Comparison of ENCODE assay signal across 11 cellular contexts in genomic region chr3:152235709-152236298, GRCh38. TPM values are rescaled to one million over a fixed set of nuclear protein-coding genes. Genes with fewer than 3 reads are reported as not detected.
DNase-seq lines count a peak whose midpoint lies in the region; FAIRE-seq and TF ChIP-seq lines count a peak whose summit lies in the region.
"Had no signal": no experiment of that assay in that cellular context is flagged by ENCODE, and none has a peak within 500 bp of the region (broad histone marks: within the 10 kb centered on the region; RNA-seq: fewer than 3 reads in every experiment).

No MANE protein-coding gene starts in this region.

- H3F3A ChIP-seq in Loucy (ENCODE audit: low read depth) (no peaks in the 10 kb centered on the region), neural progenitor cell (ENCODE audit: low read depth) (no peaks in the 10 kb centered on the region)

- H3K4me3 Mint-ChIP-seq in activated CD4-positive, alpha-beta memory T cell treated with anti-CD3 and anti-CD28 coated beads for 36 hours = no peak overlapping the region
- H3K4me3 Mint-ChIP-seq in activated CD4-positive, alpha-beta memory T cell treated with anti-CD3 and anti-CD28 coated beads, Interleukin-2, amount 10 ng/mL, durations not matched to agents 7 days and 5 days = no peak overlapping the region
- H3K4me3 Mint-ChIP-seq in astrocyte (ENCODE audit: unreplicated experiment) (no peak overlapping the region), neural progenitor cell (no peak overlapping the region)

- H3K4me2 ChIP-seq in Loucy (ENCODE audit: low read depth, low read length, poor library complexity, severe bottlenecking) (no peak overlapping the region), astrocyte (ENCODE audit: low read length) (peak overlapping the region; percentile 4), neural progenitor cell (no peak overlapping the region), Karpas-422 (ENCODE audit: low read depth, low read length, poor library complexity, severe bottlenecking) (no peak overlapping the region)

- intact Hi-C loops in activated CD4-positive, alpha-beta memory T cell treated with anti-CD3 and anti-CD28 coated beads for 36 hours (cut with micrococcal nuclease) = no loop called here

- H4K20me1 ChIP-seq in Loucy (ENCODE audit: insufficient read depth, low read length, poor library complexity, severe bottlenecking) = no peaks in the 10 kb centered on the region
- no peaks in the 10 kb centered on the region for H4K20me1 ChIP-seq in astrocyte (ENCODE audit: insufficient read depth, low read length)
- no peaks in the 10 kb centered on the region for H4K20me1 ChIP-seq in neural progenitor cell (ENCODE audit: low read depth)
- H4K20me1 ChIP-seq in Karpas-422 (ENCODE audit: insufficient read depth, low read depth, low read length) = no peaks in the 10 kb centered on the region

- TF ChIP-seq CTCF in Loucy (conservative IDR thresholded peaks at IDR 0.05; ENCODE audit: low read length) (no peak), astrocyte (IDR thresholded peaks at IDR 0.05; ENCODE audit: insufficient read depth, low read depth, low read length) (no peak), neural progenitor cell (IDR thresholded peaks at IDR 0.05) (no peak)

- H3K4me1 Mint-ChIP-seq in activated CD4-positive, alpha-beta memory T cell treated with anti-CD3 and anti-CD28 coated beads for 36 hours (ENCODE audit: low read depth) = peaks cover 78% of the 10 kb centered on the region
- peaks cover 50% of the 10 kb centered on the region for H3K4me1 Mint-ChIP-seq in activated CD4-positive, alpha-beta memory T cell treated with anti-CD3 and anti-CD28 coated beads, Interleukin-2, amount 10 ng/mL, durations not matched to agents 7 days and 5 days
- peaks cover 17% of the 10 kb centered on the region for H3K4me1 Mint-ChIP-seq in astrocyte (ENCODE audit: low read depth, unreplicated experiment)
- H3K4me1 Mint-ChIP-seq in neural progenitor cell = peaks cover 12% of the 10 kb centered on the region

- peak overlapping the region; percentile 69; the same call in 1 of the 2 replicates for H2AFZ ChIP-seq in Loucy (ENCODE audit: low read length)
- H2AFZ ChIP-seq in astrocyte (ENCODE audit: low read depth, low read length) = no peak overlapping the region
- no peak overlapping the region for H2AFZ ChIP-seq in neural progenitor cell (replicated peaks)
- no peak overlapping the region for H2AFZ ChIP-seq in Karpas-422 (ENCODE audit: low read length)
- H2AFZ ChIP-seq: parathyroid adenoma had no signal

- no peaks in the 10 kb centered on the region for H3K27me3 ChIP-seq in Loucy (ENCODE audit: insufficient read depth, low read length, poor library complexity, severe bottlenecking)
- no peaks in the 10 kb centered on the region for H3K27me3 ChIP-seq in astrocyte (ENCODE audit: insufficient read depth, low read length)
- H3K27me3 ChIP-seq in neural progenitor cell = no peaks in the 10 kb centered on the region
- H3K27me3 ChIP-seq in Karpas-422 (ENCODE audit: low read length) = no peaks in the 10 kb centered on the region
- H3K27me3 ChIP-seq: heart right ventricle had no signal

- H3K9me2 ChIP-seq in Loucy (replicated peaks; ENCODE audit: low read depth, low read length) = no peaks in the 10 kb centered on the region
- H3K9me2 ChIP-seq in Karpas-422 (replicated peaks; ENCODE audit: insufficient read depth, low read length) = no peaks in the 10 kb centered on the region

- H3K36me3 Mint-ChIP-seq in activated CD4-positive, alpha-beta memory T cell treated with anti-CD3 and anti-CD28 coated beads for 36 hours = peaks cover 4% of the 10 kb centered on the region
- peaks cover 11% of the 10 kb centered on the region for H3K36me3 Mint-ChIP-seq in activated CD4-positive, alpha-beta memory T cell treated with anti-CD3 and anti-CD28 coated beads, Interleukin-2, amount 10 ng/mL, durations not matched to agents 7 days and 5 days (ENCODE audit: low read depth)
- H3K36me3 Mint-ChIP-seq in astrocyte (ENCODE audit: low read depth, unreplicated experiment) = peaks cover 3% of the 10 kb centered on the region
- H3K36me3 Mint-ChIP-seq in neural progenitor cell = no peaks in the 10 kb centered on the region

- no peak overlapping the region for H3K9ac ChIP-seq in Loucy (ENCODE audit: low read depth, low read length, poor library complexity, severe bottlenecking)
- H3K9ac ChIP-seq in astrocyte (ENCODE audit: low read length) = no peak overlapping the region
- H3K9ac ChIP-seq in neural progenitor cell = no peak overlapping the region
- no peak overlapping the region for H3K9ac ChIP-seq in Karpas-422 (ENCODE audit: low read length)
- H3K9ac ChIP-seq: parathyroid adenoma had no signal

- H3K27me3 Mint-ChIP-seq in activated CD4-positive, alpha-beta memory T cell treated with anti-CD3 and anti-CD28 coated beads for 36 hours = no peaks in the 10 kb centered on the region
- H3K27me3 Mint-ChIP-seq in activated CD4-positive, alpha-beta memory T cell treated with anti-CD3 and anti-CD28 coated beads, Interleukin-2, amount 10 ng/mL, durations not matched to agents 7 days and 5 days = no peaks in the 10 kb centered on the region
- no peaks in the 10 kb centered on the region for H3K27me3 Mint-ChIP-seq in astrocyte (ENCODE audit: low read depth, unreplicated experiment)
- H3K27me3 Mint-ChIP-seq in neural progenitor cell (ENCODE audit: insufficient read depth, low read depth) = peaks cover 2% of the 10 kb centered on the region

- H3K27ac ChIP-seq in astrocyte (ENCODE audit: low read depth, low read length) (no peak overlapping the region), neural progenitor cell (no peak overlapping the region), Karpas-422 (ENCODE audit: low read length) (no peak overlapping the region)
- H3K27ac ChIP-seq: heart right ventricle, parathyroid adenoma had no signal

- H3K79me2 ChIP-seq in Loucy (ENCODE audit: insufficient read depth, low read length) (no peaks in the 10 kb centered on the region), astrocyte (ENCODE audit: insufficient read depth, low read length) (no peaks in the 10 kb centered on the region), neural progenitor cell (ENCODE audit: low read depth) (no peaks in the 10 kb centered on the region), Karpas-422 (ENCODE audit: low read length) (no peaks in the 10 kb centered on the region)
- H3K79me2 ChIP-seq: parathyroid adenoma had no signal

- CTCF ChIA-PET in activated CD4-positive, alpha-beta memory T cell treated with anti-CD3 and anti-CD28 coated beads for 36 hours (lab: Charles Lee) = interaction anchor here (0.5 to 1.6 kb wide), 2 partner anchors 34 to 208 kb away, joined by 3 read pairs; no protein-coding TSS in a partner anchor
- CTCF ChIA-PET in activated CD4-positive, alpha-beta memory T cell treated with anti-CD3 and anti-CD28 coated beads, Interleukin-2, amount 10 ng/mL, durations not matched to agents 7 days and 5 days (lab: Charles Lee) = interaction anchor here (0.5 kb wide), 1 partner anchor 172 kb away, joined by 4 read pairs; no protein-coding TSS in a partner anchor

- H3K9me3 Mint-ChIP-seq in activated CD4-positive, alpha-beta memory T cell treated with anti-CD3 and anti-CD28 coated beads for 36 hours = peaks cover 5% of the 10 kb centered on the region
- H3K9me3 Mint-ChIP-seq in activated CD4-positive, alpha-beta memory T cell treated with anti-CD3 and anti-CD28 coated beads, Interleukin-2, amount 10 ng/mL, durations not matched to agents 7 days and 5 days = peaks cover 3% of the 10 kb centered on the region
- H3K9me3 Mint-ChIP-seq in astrocyte (ENCODE audit: unreplicated experiment) = peaks cover 3% of the 10 kb centered on the region
- peaks cover 3% of the 10 kb centered on the region for H3K9me3 Mint-ChIP-seq in neural progenitor cell

- no peak for FAIRE-seq in astrocyte (lab: Jason Lieb, UNC)

- peak overlapping the region; percentile 65 for H3K27ac Mint-ChIP-seq in activated CD4-positive, alpha-beta memory T cell treated with anti-CD3 and anti-CD28 coated beads for 36 hours
- no peak overlapping the region for H3K27ac Mint-ChIP-seq in activated CD4-positive, alpha-beta memory T cell treated with anti-CD3 and anti-CD28 coated beads, Interleukin-2, amount 10 ng/mL, durations not matched to agents 7 days and 5 days
- peak overlapping the region; percentile 56 for H3K27ac Mint-ChIP-seq in astrocyte (ENCODE audit: unreplicated experiment)
- peak overlapping the region; percentile 4 for H3K27ac Mint-ChIP-seq in neural progenitor cell

- no peaks in the 10 kb centered on the region for H3K36me3 ChIP-seq in Loucy (ENCODE audit: insufficient read depth, low read length)
- H3K36me3 ChIP-seq in astrocyte (ENCODE audit: insufficient read depth, low read length) = no peaks in the 10 kb centered on the region
- no peaks in the 10 kb centered on the region for H3K36me3 ChIP-seq in neural progenitor cell
- H3K36me3 ChIP-seq in Karpas-422 (ENCODE audit: insufficient read depth, low read length) = no peaks in the 10 kb centered on the region
- H3K36me3 ChIP-seq: heart right ventricle had no signal

- DNase-seq in activated CD4-positive, alpha-beta memory T cell treated with anti-CD3 and anti-CD28 coated beads for 36 hours = no peak
- no peak for DNase-seq in activated CD4-positive, alpha-beta memory T cell treated with anti-CD3 and anti-CD28 coated beads, Interleukin-2, amount 10 ng/mL, durations not matched to agents 7 days and 5 days
- DNase-seq in astrocyte (ENCODE audit: low read depth) = peak; percentile 32
- DNase-seq in neural progenitor cell (ENCODE audit: low spot score) = no peak
- DNase-seq in Karpas-422 = no peak
- no peak for DNase-seq in GM19240 (ENCODE audit: insufficient read length, low spot score)
- DNase-seq in DMS114 treated with DMSO at 0.1 percent for 48 hours (lab: John Stamatoyannopoulos, UW; ENCODE audit: unreplicated experiment) = no peak
- DNase-seq: heart right ventricle, T-helper 2 cell had no signal

- no peak overlapping the region for H3K4me3 ChIP-seq in Loucy (ENCODE audit: low read length, poor library complexity, severe bottlenecking)
- no peak overlapping the region for H3K4me3 ChIP-seq in astrocyte (ENCODE audit: insufficient read depth, low read depth, low read length)
- H3K4me3 ChIP-seq in neural progenitor cell = no peak overlapping the region
- H3K4me3 ChIP-seq in Karpas-422 (ENCODE audit: low read length) = no peak overlapping the region
- H3K4me3 ChIP-seq: heart right ventricle had no signal

- H3K4me1 ChIP-seq in Loucy (ENCODE audit: insufficient read depth, low read length, poor library complexity, severe bottlenecking) = peaks cover 32% of the 10 kb centered on the region
- H3K4me1 ChIP-seq in astrocyte (ENCODE audit: insufficient read depth, low read length) = peaks cover 2% of the 10 kb centered on the region
- H3K4me1 ChIP-seq in neural progenitor cell = no peaks in the 10 kb centered on the region
- no peaks in the 10 kb centered on the region for H3K4me1 ChIP-seq in Karpas-422 (ENCODE audit: low read length)
- H3K4me1 ChIP-seq: parathyroid adenoma had no signal

- POLR2A ChIA-PET in activated CD4-positive, alpha-beta memory T cell treated with anti-CD3 and anti-CD28 coated beads for 36 hours (lab: Charles Lee) = no interaction called here
- POLR2A ChIA-PET in activated CD4-positive, alpha-beta memory T cell treated with anti-CD3 and anti-CD28 coated beads, Interleukin-2, amount 10 ng/mL, durations not matched to agents 7 days and 5 days (lab: Charles Lee) = no interaction called here

- no peaks in the 10 kb centered on the region for H3K9me3 ChIP-seq in Loucy (ENCODE audit: insufficient read depth, low read depth, low read length)
- no peaks in the 10 kb centered on the region for H3K9me3 ChIP-seq in astrocyte (ENCODE audit: insufficient read depth, low read depth, low read length)
- H3K9me3 ChIP-seq in neural progenitor cell (ENCODE audit: low read depth) = no peaks in the 10 kb centered on the region
- H3K9me3 ChIP-seq in Karpas-422 (ENCODE audit: low read length) = no peaks in the 10 kb centered on the region
- H3K9me3 ChIP-seq: heart right ventricle had no signal

RNA-seq across cellular contexts. Expression of gene MBNL1, which starts 32.9 kb away (rescaled TPM):
- 100 to 1,000 TPM; 290 to 302 TPM for total RNA-seq in activated CD4-positive, alpha-beta memory T cell treated with anti-CD3 and anti-CD28 coated beads for 36 hours
- total RNA-seq in activated CD4-positive, alpha-beta memory T cell treated with anti-CD3 and anti-CD28 coated beads, Interleukin-2, amount 10 ng/mL, durations not matched to agents 7 days and 5 days = 100 to 1,000 TPM; 289 to 305 TPM
- total RNA-seq in astrocyte = 89.1 and 93.1 TPM in 2 replicates
- 9.8 and 14.7 TPM in 2 replicates for total RNA-seq in neural progenitor cell (ENCODE audit: low replicate concordance)
- total RNA-seq in Karpas-422 (2014; rRNA removed; shearing (Covaris generic); ENCODE audit: low replicate concordance) = 172 and 265 TPM in 2 replicates
